ENCODE assay signal across 8 cellular contexts in genomic region chr2:175203621-175204496, GRCh38. TPM values are rescaled to one million over a fixed set of nuclear protein-coding genes. Genes with fewer than 3 reads are reported as not detected.
DNase-seq lines count a peak whose midpoint lies in the region; ATAC-seq and TF ChIP-seq lines count a peak whose summit lies in the region.

No MANE protein-coding gene starts in this region.

- peaks cover 28% of the 10 kb centered on the region for H3K27me3 Mint-ChIP-seq in activated CD4-positive, alpha-beta T cell treated with anti-CD3 and anti-CD28 coated beads, Interleukin-2, amount 10 ng/mL, durations not matched to agents 7 days and 5 days
- H3K27me3 Mint-ChIP-seq in nephron (ENCODE audit: low read depth) (peaks cover 14% of the 10 kb centered on the region), type B pancreatic cell (peaks cover 16% of the 10 kb centered on the region)

- POLR2A ChIA-PET in activated CD4-positive, alpha-beta T cell treated with anti-CD3 and anti-CD28 coated beads, Interleukin-2, amount 10 ng/mL, durations not matched to agents 7 days and 5 days (lab: Charles Lee): no interaction called here

- ATAC-seq in GM18858 (IDR thresholded peaks at IDR 0.05; ENCODE audit: unreplicated experiment): peak; percentile 55
- ATAC-seq in HG03175 (IDR thresholded peaks at IDR 0.05; ENCODE audit: unreplicated experiment): peak; percentile 87

- H3K4me3 ChIP-seq in AG10803 (ENCODE audit: low read length): no peak overlapping the region

- no peak overlapping the region for H3K4me3 Mint-ChIP-seq in activated CD4-positive, alpha-beta T cell treated with anti-CD3 and anti-CD28 coated beads, Interleukin-2, amount 10 ng/mL, durations not matched to agents 7 days and 5 days
- H3K4me3 Mint-ChIP-seq in nephron (no peak overlapping the region), type B pancreatic cell (no peak overlapping the region)

- H3K36me3 Mint-ChIP-seq in activated CD4-positive, alpha-beta T cell treated with anti-CD3 and anti-CD28 coated beads, Interleukin-2, amount 10 ng/mL, durations not matched to agents 7 days and 5 days (ENCODE audit: low read depth): no peaks in the 10 kb centered on the region
- no peaks in the 10 kb centered on the region for H3K36me3 Mint-ChIP-seq in nephron (ENCODE audit: low read depth)
- no peaks in the 10 kb centered on the region for H3K36me3 Mint-ChIP-seq in type B pancreatic cell

- H3K27ac Mint-ChIP-seq in activated CD4-positive, alpha-beta T cell treated with anti-CD3 and anti-CD28 coated beads, Interleukin-2, amount 10 ng/mL, durations not matched to agents 7 days and 5 days: no peak overlapping the region
- H3K27ac Mint-ChIP-seq in nephron (no peak overlapping the region), type B pancreatic cell (no peak overlapping the region)

- DNase-seq in AG10803 (ENCODE audit: low read depth) (peak; percentile 40), NCI-H446 (lab: John Stamatoyannopoulos, UW) (peak; percentile 7 to 51), epidermal melanocyte (ENCODE audit: insufficient read length, low spot score) (peak; percentile 38), type B pancreatic cell (ENCODE audit: extremely low spot score, unreplicated experiment) (peak; percentile 70)
- DNase-seq in activated CD4-positive, alpha-beta T cell treated with anti-CD3 and anti-CD28 coated beads, Interleukin-2, amount 10 ng/mL, durations not matched to agents 7 days and 5 days: peak; percentile 54

- TF ChIP-seq CTCF in AG10803 (conservative IDR thresholded peaks at IDR 0.05; ENCODE audit: low read length) (peak; percentile 65), nephron (IDR thresholded peaks at IDR 0.05; ENCODE audit: unreplicated experiment in 3 of 3) (peak; percentile 54 to 61 (median 57)), type B pancreatic cell (conservative IDR thresholded peaks at IDR 0.05) (peak; percentile 74)

- CTCF ChIA-PET in activated CD4-positive, alpha-beta T cell treated with anti-CD3 and anti-CD28 coated beads, Interleukin-2, amount 10 ng/mL, durations not matched to agents 7 days and 5 days (lab: Charles Lee): interaction anchor here (0.7 to 1.5 kb wide), 4 partner anchors 10 to 474 kb away, joined by 3 to 4 read pairs (median 3); no protein-coding TSS in a partner anchor

- H3K9me3 Mint-ChIP-seq in activated CD4-positive, alpha-beta T cell treated with anti-CD3 and anti-CD28 coated beads, Interleukin-2, amount 10 ng/mL, durations not matched to agents 7 days and 5 days: no peaks in the 10 kb centered on the region
- no peaks in the 10 kb centered on the region for H3K9me3 Mint-ChIP-seq in nephron
- no peaks in the 10 kb centered on the region for H3K9me3 Mint-ChIP-seq in type B pancreatic cell

- no peaks in the 10 kb centered on the region for H3K4me1 Mint-ChIP-seq in activated CD4-positive, alpha-beta T cell treated with anti-CD3 and anti-CD28 coated beads, Interleukin-2, amount 10 ng/mL, durations not matched to agents 7 days and 5 days
- H3K4me1 Mint-ChIP-seq in nephron (no peaks in the 10 kb centered on the region), type B pancreatic cell (ENCODE audit: unreplicated experiment) (no peaks in the 10 kb centered on the region)

RNA-seq across cellular contexts. Expression of gene ATP5MC3, which starts 22.3 kb away (rescaled TPM):
- total RNA-seq in activated CD4-positive, alpha-beta T cell treated with anti-CD3 and anti-CD28 coated beads, Interleukin-2, amount 10 ng/mL, durations not matched to agents 7 days and 5 days: 100 to 1,000 TPM; 191 to 213 TPM
- 311 and 407 TPM in 2 replicates for total RNA-seq in type B pancreatic cell (ENCODE audit: low replicate concordance)

RNA-seq across cellular contexts. Expression of gene ATF2, which starts 35.9 kb away (rescaled TPM):
- total RNA-seq in activated CD4-positive, alpha-beta T cell treated with anti-CD3 and anti-CD28 coated beads, Interleukin-2, amount 10 ng/mL, durations not matched to agents 7 days and 5 days: 10 to 100 TPM; 57.9 to 62.1 TPM
- total RNA-seq in type B pancreatic cell (ENCODE audit: low replicate concordance): 33.6 and 56.1 TPM in 2 replicates
